ENCODE assay signal across 16 cellular contexts in genomic region chr20:1490643-1491042, GRCh38. TPM values are rescaled to one million over a fixed set of nuclear protein-coding genes. Genes with fewer than 3 reads are reported as not detected.
DNase-seq lines count a peak whose midpoint lies in the region; ATAC-seq and TF ChIP-seq lines count a peak whose summit lies in the region.
"Had no signal": no experiment of that assay in that cellular context is flagged by ENCODE, and none has a peak within 500 bp of the region (broad histone marks: within the 10 kb centered on the region; RNA-seq: fewer than 3 reads in every experiment).

No MANE protein-coding gene starts in this region.

- H3K4me1 ChIP-seq in liver (ENCODE audit: control insufficient read depth in 4 of 4, insufficient read depth in 4 of 4, low read length in 3 of 4) (no peaks in the 10 kb centered on the region), thoracic aorta (ENCODE audit: control insufficient read depth in 1 of 2, low read depth in 2 of 2) (no peaks in the 10 kb centered on the region), aorta (ENCODE audit: control insufficient read depth in 1 of 2, insufficient read depth in 2 of 2, low read length in 2 of 2) (no peaks in the 10 kb centered on the region)

- no peak for TF ChIP-seq RAD21 in liver (IDR thresholded peaks at IDR 0.05)

- H3K27ac ChIP-seq in cingulate gyrus (ENCODE audit: low read depth, low read length) (peak overlapping the region; percentile 66), liver (ENCODE audit: low read depth in 1 of 2, low read length in 2 of 2) (peak overlapping the region; percentile 7 to 38), thoracic aorta (peak overlapping the region in 1 of 2 donors; percentile 52), aorta (ENCODE audit: low read depth in 1 of 2, low read length in 2 of 2) (no peak overlapping the region)
- H3K27ac ChIP-seq: C4-2B had no signal

- H3K4me3 ChIP-seq in liver (ENCODE audit: low read depth in 1 of 3, low read length in 3 of 3) (peak overlapping the region in 1 of 3 donors; percentile 5), thoracic aorta (peak overlapping the region; percentile 56), aorta (ENCODE audit: low read length in 2 of 2) (no peak overlapping the region)

- TF ChIP-seq CTCF in liver (IDR thresholded peaks at IDR 0.05; ENCODE audit: low read depth, low read length, missing input control) (no peak), thoracic aorta (IDR thresholded peaks at IDR 0.05) (no peak)

- no peaks in the 10 kb centered on the region for H3K9me3 ChIP-seq in liver (ENCODE audit: control insufficient read depth in 4 of 4, low read length in 3 of 4)
- no peaks in the 10 kb centered on the region for H3K9me3 ChIP-seq in thoracic aorta
- H3K9me3 ChIP-seq in aorta (ENCODE audit: control insufficient read depth, low read length): no peaks in the 10 kb centered on the region

- ATAC-seq in thoracic aorta (ENCODE audit: insufficient number of reproducible peaks, low FRiP score, low read depth): no peak
- ATAC-seq in aorta (ENCODE audit: low FRiP score): no peak
- ATAC-seq: activated T-helper 17 cell treated with anti-CD3 and anti-CD28 coated beads, Interleukin-2, amount 50 U/mL, for 72 hours had no signal

- H3K36me3 ChIP-seq in liver (ENCODE audit: control insufficient read depth in 4 of 4, insufficient read depth in 3 of 4, low read depth in 1 of 4, low read length in 3 of 4) (no peaks in the 10 kb centered on the region), thoracic aorta (no peaks in the 10 kb centered on the region), aorta (ENCODE audit: control insufficient read depth in 1 of 2, insufficient read depth in 2 of 2, low read length in 1 of 2) (no peaks in the 10 kb centered on the region)

- no peak overlapping the region for H3K9ac ChIP-seq in liver (ENCODE audit: low read depth in 1 of 2, low read length in 2 of 2)

- WGBS in liver: 68% methylated on average over 6 of the region's 6 CpGs
- 62 to 69% methylated on average over 6 of the region's 6 CpGs for WGBS in aorta, 2 donors

- DNase-seq in NOMO-1 treated with DMSO at 0.1 percent for 48 hours (lab: John Stamatoyannopoulos, UW; ENCODE audit: unreplicated experiment) (peak; percentile 41), thoracic aorta (ENCODE audit: low spot score) (no peak), cerebellar nuclear complex (lab: John Stamatoyannopoulos, UW) (no peak), COR-L47 (lab: John Stamatoyannopoulos, UW) (no peak), aorta (no peak), SKM-1 treated with dmso at 0.1 percent for 144 hours (lab: John Stamatoyannopoulos, UW; ENCODE audit: unreplicated experiment) (no peak)
- DNase-seq: activated CD4-positive, alpha-beta memory T cell treated with anti-CD3 and anti-CD28 coated beads for 36 hours; effector CD4-positive, alpha-beta T cell; foreskin fibroblast; NCI-H82 had no signal

- intact Hi-C loops in aorta (cut with DNase I): no loop called here

- H3K27me3 ChIP-seq in liver (ENCODE audit: control insufficient read depth in 4 of 4, insufficient read depth in 4 of 4, low read length in 3 of 4): no peaks in the 10 kb centered on the region
- no peaks in the 10 kb centered on the region for H3K27me3 ChIP-seq in thoracic aorta (replicated peaks; ENCODE audit: insufficient read depth)
- H3K27me3 ChIP-seq in aorta (ENCODE audit: control insufficient read depth in 1 of 2, insufficient read depth in 2 of 2, low read length in 1 of 2): peaks cover 0 to 2% of the 10 kb centered on the region in 2 donors

TF ChIP-seq in liver, 16 proteins besides CTCF, POLR2A, EP300 and RAD21:
- TF ChIP-seq EGR1 (IDR thresholded peaks at IDR 0.05; ENCODE audit: low read depth in 2 of 2): no peak
- TF ChIP-seq JUND (IDR thresholded peaks at IDR 0.05): no peak
- no peak for TF ChIP-seq TAF1 (conservative IDR thresholded peaks at IDR 0.05)
- TF ChIP-seq ATF3 (IDR thresholded peaks at IDR 0.05): no peak
- TF ChIP-seq, protein P1, sequence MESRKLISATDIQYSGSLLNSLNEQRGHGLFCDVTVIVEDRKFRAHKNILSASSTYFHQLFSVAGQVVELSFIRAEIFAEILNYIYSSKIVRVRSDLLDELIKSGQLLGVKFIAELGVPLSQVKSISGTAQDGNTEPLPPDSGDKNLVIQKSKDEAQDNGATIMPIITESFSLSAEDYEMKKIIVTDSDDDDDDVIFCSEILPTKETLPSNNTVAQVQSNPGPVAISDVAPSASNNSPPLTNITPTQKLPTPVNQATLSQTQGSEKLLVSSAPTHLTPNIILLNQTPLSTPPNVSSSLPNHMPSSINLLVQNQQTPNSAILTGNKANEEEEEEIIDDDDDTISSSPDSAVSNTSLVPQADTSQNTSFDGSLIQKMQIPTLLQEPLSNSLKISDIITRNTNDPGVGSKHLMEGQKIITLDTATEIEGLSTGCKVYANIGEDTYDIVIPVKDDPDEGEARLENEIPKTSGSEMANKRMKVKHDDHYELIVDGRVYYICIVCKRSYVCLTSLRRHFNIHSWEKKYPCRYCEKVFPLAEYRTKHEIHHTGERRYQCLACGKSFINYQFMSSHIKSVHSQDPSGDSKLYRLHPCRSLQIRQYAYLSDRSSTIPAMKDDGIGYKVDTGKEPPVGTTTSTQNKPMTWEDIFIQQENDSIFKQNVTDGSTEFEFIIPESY (IDR thresholded peaks at IDR 0.05): no peak
- no peak for TF ChIP-seq HNF4G (IDR thresholded peaks at IDR 0.05)
- no peak for TF ChIP-seq GABPA (IDR thresholded peaks at IDR 0.05 in 1 of 2, conservative IDR thresholded peaks at IDR 0.05 in 1 of 2)
- no peak for TF ChIP-seq HNF4A (conservative IDR thresholded peaks at IDR 0.05)
- TF ChIP-seq FOXA2 (IDR thresholded peaks at IDR 0.05): no peak
- TF ChIP-seq NR2F2 (IDR thresholded peaks at IDR 0.05): no peak
- no peak for TF ChIP-seq FOXA1 (IDR thresholded peaks at IDR 0.05)
- no peak for TF ChIP-seq MAX (IDR thresholded peaks at IDR 0.05)
- no peak for TF ChIP-seq SP1 (IDR thresholded peaks at IDR 0.05)
- no peak for TF ChIP-seq RXRA (IDR thresholded peaks at IDR 0.05)

RNA-seq across cellular contexts. Expression of gene SIRPB2, which starts 0.6 kb away (rescaled TPM):
- total RNA-seq in liver: 1 to 10 TPM; 2.8 to 4.4 TPM
- polyA plus RNA-seq in liver: 1 to 10 TPM in 1 of 2 donors, under 1 TPM in 1; 0.99 to 1.5 TPM
- 10 to 100 TPM; 11.0 to 29.8 TPM for total RNA-seq in thoracic aorta
- 10 to 100 TPM; 12.9 to 27.3 TPM for total RNA-seq in aorta
- polyA plus RNA-seq in aorta: 1 to 10 TPM in 1 of 2 donors, under 1 TPM in 1; 1.00 to 4.1 TPM
- total RNA-seq: activated CD4-positive, alpha-beta memory T cell treated with anti-CD3 and anti-CD28 coated beads for 36 hours; activated T-helper 17 cell treated with anti-CD3 and anti-CD28 coated beads, Interleukin-2, amount 50 U/mL, for 72 hours; astrocyte; SK-MEL-5 had no signal

RNA-seq across cellular contexts. Expression of gene NSFL1C, which starts 24.0 kb away (rescaled TPM):
- 10 to 100 TPM; 13.7 to 32.5 TPM for total RNA-seq in liver
- polyA plus RNA-seq in liver: 10 to 100 TPM; 36.9 to 49.0 TPM
- total RNA-seq in thoracic aorta: 10 to 100 TPM; 26.9 to 49.7 TPM
- total RNA-seq in aorta: 10 to 100 TPM; 61.3 to 71.3 TPM
- polyA plus RNA-seq in aorta: 10 to 100 TPM; 35.6 to 59.7 TPM

Comparison
In these comparisons a context has a peak if more than half of its experiments do, and no peak if none do; other contexts are left out.
1. H3K27ac ChIP-seq: peak in cingulate gyrus (single experiment) and liver (2 of 2); none in aorta (0 of 2).